In the genomic region with DNA sequence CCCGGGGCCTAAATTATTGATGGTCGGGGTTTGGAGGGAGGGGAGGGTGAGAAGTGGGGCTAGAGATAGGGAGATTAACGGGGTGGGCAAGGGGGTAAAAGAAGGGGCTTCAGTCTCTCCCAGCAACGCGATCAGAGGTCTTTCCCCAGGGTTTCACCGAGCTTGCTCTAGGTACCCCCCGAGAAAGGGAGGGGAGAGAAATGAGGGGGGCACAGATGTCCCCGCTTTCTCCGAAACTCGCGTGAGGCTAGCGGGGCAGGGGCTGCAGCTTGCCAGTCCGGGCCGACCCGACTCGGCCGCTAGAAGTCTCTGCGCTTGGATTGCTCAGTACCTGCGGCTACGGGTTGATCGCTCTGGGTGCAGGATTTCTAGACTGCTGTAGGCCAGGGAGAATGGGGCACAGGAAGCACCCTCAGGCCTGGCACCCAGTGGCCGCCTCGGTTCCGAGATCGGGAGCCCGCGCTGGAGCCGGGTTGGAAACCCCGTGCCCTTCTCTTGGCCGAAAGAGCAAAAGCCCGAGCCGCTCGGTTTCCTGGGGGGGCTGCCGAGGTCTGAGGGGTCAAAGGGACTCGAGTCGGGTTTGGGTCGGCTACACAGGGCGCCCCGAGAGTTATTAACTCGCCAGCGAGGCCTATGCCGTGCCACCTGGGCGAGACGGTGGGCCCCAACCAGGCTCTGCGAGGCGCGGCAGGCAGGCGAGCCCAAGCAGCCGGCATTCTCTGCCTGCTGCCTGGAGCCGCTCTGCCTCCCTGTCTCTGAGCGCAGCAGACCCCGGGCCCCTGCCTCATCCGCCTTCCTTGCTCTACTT, we compare ENCODE assay signal across 17 cellular contexts. TPM values are rescaled to one million over a fixed set of nuclear protein-coding genes. Genes with fewer than 3 reads are reported as not detected.
DNase-seq lines count a peak whose midpoint lies in the region; ATAC-seq and TF ChIP-seq lines count a peak whose summit lies in the region.
"Had no signal": no experiment of that assay in that cellular context is flagged by ENCODE, and none has a peak within 500 bp of the region (broad histone marks: within the 10 kb centered on the region; RNA-seq: fewer than 3 reads in every experiment).

No MANE protein-coding gene starts in this region.

- H3K4me3 Mint-ChIP-seq in T-helper 2 cell treated with Interferon-gamma antibody and Interleukin-4, amounts not matched to agents 5 μg/mL and 100 μg/mL, for 36 hours: no peak overlapping the region

- no peaks in the 10 kb centered on the region for H3K9me3 Mint-ChIP-seq in T-helper 2 cell treated with Interferon-gamma antibody and Interleukin-4, amounts not matched to agents 5 μg/mL and 100 μg/mL, for 36 hours

- peaks cover 6% of the 10 kb centered on the region for H3K4me1 Mint-ChIP-seq in T-helper 2 cell treated with Interferon-gamma antibody and Interleukin-4, amounts not matched to agents 5 μg/mL and 100 μg/mL, for 36 hours (ENCODE audit: low read depth)

- H3K9me3 ChIP-seq in SJCRH30 (replicated peaks) (no peaks in the 10 kb centered on the region), iPS-15b (ENCODE audit: control insufficient read depth, insufficient read depth, low read length) (no peaks in the 10 kb centered on the region), gastrocnemius medialis (no peaks in the 10 kb centered on the region), colonic mucosa (no peaks in the 10 kb centered on the region)
- H3K9me3 ChIP-seq: MG63, upper lobe of left lung had no signal

- H3K4me1 ChIP-seq in SJCRH30: peaks cover 24% of the 10 kb centered on the region; the same call in 1 of the 2 replicates
- peaks cover 4% of the 10 kb centered on the region for H3K4me1 ChIP-seq in iPS-15b (ENCODE audit: control insufficient read depth, insufficient read depth, low read length)
- H3K4me1 ChIP-seq in gastrocnemius medialis: peaks cover 36 to 48% of the 10 kb centered on the region in 2 donors
- no peaks in the 10 kb centered on the region for H3K4me1 ChIP-seq in colonic mucosa

- H3K9ac ChIP-seq in iPS-15b (ENCODE audit: low read depth, low read length) (no peak overlapping the region), colonic mucosa (ENCODE audit: low read depth in 2 of 2, low read length in 2 of 2) (no peak overlapping the region)

- H3K4me3 ChIP-seq in SJCRH30: peak overlapping the region; percentile 60
- H3K4me3 ChIP-seq in iPS-15b (ENCODE audit: low read depth, low read length): peak overlapping the region; percentile 22
- peak overlapping the region; percentile 24 to 45 (median 31) for H3K4me3 ChIP-seq in gastrocnemius medialis
- H3K4me3 ChIP-seq in colonic mucosa: no peak overlapping the region
- H3K4me3 ChIP-seq: MG63, skin epidermis, upper lobe of left lung had no signal

- ATAC-seq in gastrocnemius medialis: no peak

- in situ Hi-C loops in gastrocnemius medialis (cut with MboI; ENCODE audit: low sequenced_read_pairs in 4 of 4): no loop called here

- intact Hi-C loops in gastrocnemius medialis (cut with DNase I; ENCODE audit: low total_unique reads): no loop called here
- intact Hi-C loops in colonic mucosa (cut with DNase I): loop anchor here (10.0 kb wide), 2 partner anchors 74 to 126 kb away; no protein-coding TSS in a partner anchor

- H3K36me3 Mint-ChIP-seq in T-helper 2 cell treated with Interferon-gamma antibody and Interleukin-4, amounts not matched to agents 5 μg/mL and 100 μg/mL, for 36 hours (ENCODE audit: low read depth): peaks cover 3% of the 10 kb centered on the region

- H3K36me3 ChIP-seq in SJCRH30 (no peaks in the 10 kb centered on the region), iPS-15b (ENCODE audit: control insufficient read depth, insufficient read depth, low read length) (no peaks in the 10 kb centered on the region), gastrocnemius medialis (no peaks in the 10 kb centered on the region), colonic mucosa (no peaks in the 10 kb centered on the region)
- H3K36me3 ChIP-seq: brain microvascular endothelial cell, MG63, upper lobe of left lung, WERI-Rb-1 had no signal

- no peak for TF ChIP-seq CTCF in gastrocnemius medialis (IDR thresholded peaks at IDR 0.05 in 4 of 5, conservative IDR thresholded peaks at IDR 0.05 in 1 of 5)
- no peak for TF ChIP-seq CTCF in colonic mucosa (IDR thresholded peaks at IDR 0.05)

- peak overlapping the region; percentile 55 for H3K27ac Mint-ChIP-seq in T-helper 2 cell treated with Interferon-gamma antibody and Interleukin-4, amounts not matched to agents 5 μg/mL and 100 μg/mL, for 36 hours

- H3K27me3 ChIP-seq in SJCRH30: peaks cover 47% of the 10 kb centered on the region
- H3K27me3 ChIP-seq in iPS-15b (ENCODE audit: control insufficient read depth, insufficient read depth, low read length): peaks cover 89% of the 10 kb centered on the region
- H3K27me3 ChIP-seq in gastrocnemius medialis: peaks cover 90 to 97% (median 94%) of the 10 kb centered on the region in 3 donors
- H3K27me3 ChIP-seq in colonic mucosa: peaks cover 92% of the 10 kb centered on the region

- peaks cover 86% of the 10 kb centered on the region for H3K27me3 Mint-ChIP-seq in T-helper 2 cell treated with Interferon-gamma antibody and Interleukin-4, amounts not matched to agents 5 μg/mL and 100 μg/mL, for 36 hours (ENCODE audit: low read depth)

- TF ChIP-seq POLR2A in gastrocnemius medialis (IDR thresholded peaks at IDR 0.05): no peak

- H3K27ac ChIP-seq in SJCRH30 (no peak overlapping the region; the same call in 1 of the 2 replicates), gastrocnemius medialis (no peak overlapping the region), colonic mucosa (no peak overlapping the region)
- H3K27ac ChIP-seq: brain microvascular endothelial cell, skin epidermis, upper lobe of left lung, WERI-Rb-1 had no signal

- no peak for DNase-seq in T-helper 2 cell treated with Interferon-gamma antibody and Interleukin-4, amounts not matched to agents 5 μg/mL and 100 μg/mL, for 36 hours (ENCODE audit: low spot score)
- no peak for DNase-seq in T-helper 2 cell
- no peak for DNase-seq in SJCRH30
- no peak for DNase-seq in gastrocnemius medialis
- no peak for DNase-seq in HK-2 (ENCODE audit: unreplicated experiment)
- DNase-seq in colonic mucosa: no peak
- DNase-seq in NAMALWA (ENCODE audit: low spot score): no peak
- DNase-seq: brain microvascular endothelial cell, DMS 273 treated with DMSO at 0.1 percent for 48 hours, erythroblast, MG63, NCI-H345, WERI-Rb-1 had no signal

RNA-seq across cellular contexts. Expression of a gene that starts 3.1 kb away (rescaled TPM):
- 2.1 and 2.4 TPM in 2 replicates for total RNA-seq in SJCRH30 (2014; rRNA removed; shearing (Covaris generic))
- total RNA-seq in gastrocnemius medialis (not detected), colonic mucosa (under 1 TPM in 1 of 2 donors, not detected in 1; 0.15 TPM)
- total RNA-seq: H4 had no signal
